Comparison of ENCODE assay signal across 1 cellular context in genomic region chr4:145546556-145546955, GRCh38.
TF ChIP-seq lines count a peak whose summit lies in the region.

No MANE protein-coding gene starts in this region.

TF ChIP-seq in H1, 55 proteins besides CTCF, POLR2A, EP300 and RAD21 (continued from another document):
- TF ChIP-seq SP1 (IDR thresholded peaks at IDR 0.05; ENCODE audit: low read depth, low read length) (no peak), NRF1 (IDR thresholded peaks at IDR 0.05; ENCODE audit: low read depth, low read length) (no peak)
TF ChIP-seq in H1: peak in this region for 0.
